In genomic region chr10:103837370-103838094, GRCh38 we compare ENCODE assay signal across 2 cellular contexts.
TF ChIP-seq lines count a peak whose summit lies in the region.

No MANE protein-coding gene starts in this region.

TF ChIP-seq in HEK293, 187 proteins besides CTCF, POLR2A, EP300 and RAD21:
- TF ChIP-seq ZNF280D (tag by site-specific recombination; IDR thresholded peaks at IDR 0.05) = no peak
- TF ChIP-seq, protein P1, sequence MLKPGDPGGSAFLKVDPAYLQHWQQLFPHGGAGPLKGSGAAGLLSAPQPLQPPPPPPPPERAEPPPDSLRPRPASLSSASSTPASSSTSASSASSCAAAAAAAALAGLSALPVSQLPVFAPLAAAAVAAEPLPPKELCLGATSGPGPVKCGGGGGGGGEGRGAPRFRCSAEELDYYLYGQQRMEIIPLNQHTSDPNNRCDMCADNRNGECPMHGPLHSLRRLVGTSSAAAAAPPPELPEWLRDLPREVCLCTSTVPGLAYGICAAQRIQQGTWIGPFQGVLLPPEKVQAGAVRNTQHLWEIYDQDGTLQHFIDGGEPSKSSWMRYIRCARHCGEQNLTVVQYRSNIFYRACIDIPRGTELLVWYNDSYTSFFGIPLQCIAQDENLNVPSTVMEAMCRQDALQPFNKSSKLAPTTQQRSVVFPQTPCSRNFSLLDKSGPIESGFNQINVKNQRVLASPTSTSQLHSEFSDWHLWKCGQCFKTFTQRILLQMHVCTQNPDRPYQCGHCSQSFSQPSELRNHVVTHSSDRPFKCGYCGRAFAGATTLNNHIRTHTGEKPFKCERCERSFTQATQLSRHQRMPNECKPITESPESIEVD (tag by site-specific recombination; IDR thresholded peaks at IDR 0.05) = no peak
- peak; percentile 56; the same call in 1 of the 2 replicates for TF ChIP-seq ZNF10 (tag by site-specific recombination; IDR thresholded peaks at IDR 0.05)
- TF ChIP-seq ZSCAN16 (tag by site-specific recombination; IDR thresholded peaks at IDR 0.05) = no peak
- TF ChIP-seq, protein P2, sequence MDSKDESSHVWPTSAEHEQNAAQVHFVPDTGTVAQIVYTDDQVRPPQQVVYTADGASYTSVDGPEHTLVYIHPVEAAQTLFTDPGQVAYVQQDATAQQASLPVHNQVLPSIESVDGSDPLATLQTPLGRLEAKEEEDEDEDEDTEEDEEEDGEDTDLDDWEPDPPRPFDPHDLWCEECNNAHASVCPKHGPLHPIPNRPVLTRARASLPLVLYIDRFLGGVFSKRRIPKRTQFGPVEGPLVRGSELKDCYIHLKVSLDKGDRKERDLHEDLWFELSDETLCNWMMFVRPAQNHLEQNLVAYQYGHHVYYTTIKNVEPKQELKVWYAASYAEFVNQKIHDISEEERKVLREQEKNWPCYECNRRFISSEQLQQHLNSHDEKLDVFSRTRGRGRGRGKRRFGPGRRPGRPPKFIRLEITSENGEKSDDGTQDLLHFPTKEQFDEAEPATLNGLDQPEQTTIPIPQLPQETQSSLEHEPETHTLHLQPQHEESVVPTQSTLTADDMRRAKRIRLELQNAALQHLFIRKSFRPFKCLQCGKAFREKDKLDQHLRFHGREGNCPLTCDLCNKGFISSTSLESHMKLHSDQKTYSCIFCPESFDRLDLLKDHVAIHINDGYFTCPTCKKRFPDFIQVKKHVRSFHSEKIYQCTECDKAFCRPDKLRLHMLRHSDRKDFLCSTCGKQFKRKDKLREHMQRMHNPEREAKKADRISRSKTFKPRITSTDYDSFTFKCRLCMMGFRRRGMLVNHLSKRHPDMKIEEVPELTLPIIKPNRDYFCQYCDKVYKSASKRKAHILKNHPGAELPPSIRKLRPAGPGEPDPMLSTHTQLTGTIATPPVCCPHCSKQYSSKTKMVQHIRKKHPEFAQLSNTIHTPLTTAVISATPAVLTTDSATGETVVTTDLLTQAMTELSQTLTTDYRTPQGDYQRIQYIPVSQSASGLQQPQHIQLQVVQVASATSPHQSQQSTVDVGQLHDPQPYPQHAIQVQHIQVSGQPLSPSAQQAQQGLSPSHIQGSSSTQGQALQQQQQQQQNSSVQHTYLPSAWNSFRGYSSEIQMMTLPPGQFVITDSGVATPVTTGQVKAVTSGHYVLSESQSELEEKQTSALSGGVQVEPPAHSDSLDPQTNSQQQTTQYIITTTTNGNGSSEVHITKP (tag by site-specific recombination; IDR thresholded peaks at IDR 0.05) = peak; percentile 70
- TF ChIP-seq ZNF549 (tag by site-specific recombination; IDR thresholded peaks at IDR 0.05) = no peak
- TF ChIP-seq MEIS1 (CRISPR knock-in tag; IDR thresholded peaks at IDR 0.05; ENCODE audit: borderline replicate concordance) = no peak

TF ChIP-seq in SK-N-SH treated with all-trans-retinoic acid at 6 μM for 48 hours, 23 proteins besides CTCF, POLR2A, EP300 and RAD21:
- TF ChIP-seq TSHZ2 (CRISPR knock-in tag; IDR thresholded peaks at IDR 0.05) (no peak), CSDC2 (CRISPR knock-in tag; IDR thresholded peaks at IDR 0.05) (no peak), SNAI2 (CRISPR knock-in tag; IDR thresholded peaks at IDR 0.05) (no peak), GLIS3 (CRISPR knock-in tag; IDR thresholded peaks at IDR 0.05) (no peak), TCF4 (CRISPR knock-in tag; IDR thresholded peaks at IDR 0.05; ENCODE audit: borderline replicate concordance) (no peak), TOX (CRISPR knock-in tag; IDR thresholded peaks at IDR 0.05; ENCODE audit: borderline replicate concordance) (no peak), POU6F1 (CRISPR knock-in tag; IDR thresholded peaks at IDR 0.05; ENCODE audit: borderline replicate concordance, low read depth) (no peak), CSRNP3 (CRISPR knock-in tag; IDR thresholded peaks at IDR 0.05) (no peak), ZNF70 (CRISPR knock-in tag; IDR thresholded peaks at IDR 0.05) (no peak), ESRRG (CRISPR knock-in tag; IDR thresholded peaks at IDR 0.05) (no peak), BACH2 (CRISPR knock-in tag; IDR thresholded peaks at IDR 0.05; ENCODE audit: borderline replicate concordance) (no peak), PATZ1 (CRISPR knock-in tag; IDR thresholded peaks at IDR 0.05; ENCODE audit: borderline replicate concordance) (no peak), ARNTL (CRISPR knock-in tag; IDR thresholded peaks at IDR 0.05; ENCODE audit: borderline replicate concordance, low read depth) (no peak), ZC3H10 (CRISPR knock-in tag; IDR thresholded peaks at IDR 0.05) (no peak), CREB5 (CRISPR knock-in tag; IDR thresholded peaks at IDR 0.05; ENCODE audit: low read depth) (no peak), OSR1 (CRISPR knock-in tag; IDR thresholded peaks at IDR 0.05) (no peak), RARB (CRISPR knock-in tag; IDR thresholded peaks at IDR 0.05) (no peak), ZFP30 (CRISPR knock-in tag; IDR thresholded peaks at IDR 0.05) (no peak)
